Comparison of ENCODE assay signal across 2 cellular contexts in the genomic region with DNA sequence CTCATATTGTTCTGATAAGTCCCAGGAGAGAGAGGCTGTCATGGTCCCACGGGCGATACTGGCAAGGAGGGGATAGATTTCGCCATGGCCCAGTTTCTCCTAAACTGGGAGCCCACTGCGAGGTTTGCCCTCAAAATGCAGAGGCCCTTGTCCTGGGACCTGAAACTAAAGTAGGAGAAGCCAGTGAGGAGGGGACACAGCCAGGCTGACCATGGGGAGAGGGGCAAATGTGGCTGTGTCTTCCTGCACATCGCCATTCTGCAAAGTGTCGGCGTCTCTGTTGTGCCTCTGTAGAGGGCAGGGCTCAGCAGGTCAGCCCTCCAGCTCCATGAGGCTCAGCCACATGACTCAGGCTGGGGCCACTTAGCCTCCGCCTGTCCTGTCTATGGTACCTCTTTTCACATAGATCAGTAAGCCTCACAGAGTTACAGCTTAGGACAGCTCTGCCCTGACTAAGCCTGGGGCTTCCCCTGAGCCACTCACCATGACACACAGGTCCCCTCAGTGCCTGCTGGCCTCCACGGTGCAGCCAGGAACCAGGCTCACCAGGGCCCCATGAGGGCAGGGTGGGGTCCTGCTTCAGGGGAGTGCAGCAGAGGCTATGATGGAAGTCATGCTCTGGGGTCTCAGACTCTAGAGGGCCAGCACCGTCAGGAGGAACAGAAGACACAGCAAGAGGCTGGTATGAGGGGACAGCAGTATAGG.
TF ChIP-seq lines count a peak whose summit lies in the region.

No MANE protein-coding gene starts in this region.

TF ChIP-seq in SK-N-SH treated with all-trans-retinoic acid at 6 μM for 48 hours, 23 proteins besides CTCF, POLR2A, EP300 and RAD21 (continued from another document):
- TF ChIP-seq, protein P1, sequence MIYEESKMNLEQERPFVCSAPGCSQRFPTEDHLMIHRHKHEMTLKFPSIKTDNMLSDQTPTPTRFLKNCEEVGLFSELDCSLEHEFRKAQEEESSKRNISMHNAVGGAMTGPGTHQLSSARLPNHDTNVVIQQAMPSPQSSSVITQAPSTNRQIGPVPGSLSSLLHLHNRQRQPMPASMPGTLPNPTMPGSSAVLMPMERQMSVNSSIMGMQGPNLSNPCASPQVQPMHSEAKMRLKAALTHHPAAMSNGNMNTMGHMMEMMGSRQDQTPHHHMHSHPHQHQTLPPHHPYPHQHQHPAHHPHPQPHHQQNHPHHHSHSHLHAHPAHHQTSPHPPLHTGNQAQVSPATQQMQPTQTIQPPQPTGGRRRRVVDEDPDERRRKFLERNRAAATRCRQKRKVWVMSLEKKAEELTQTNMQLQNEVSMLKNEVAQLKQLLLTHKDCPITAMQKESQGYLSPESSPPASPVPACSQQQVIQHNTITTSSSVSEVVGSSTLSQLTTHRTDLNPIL (CRISPR knock-in tag; IDR thresholded peaks at IDR 0.05; ENCODE audit: low read depth): no peak
- TF ChIP-seq BACH2 (CRISPR knock-in tag; IDR thresholded peaks at IDR 0.05; ENCODE audit: borderline replicate concordance): no peak
- no peak for TF ChIP-seq ZNF8 (CRISPR knock-in tag; IDR thresholded peaks at IDR 0.05)
- no peak for TF ChIP-seq TCF4 (CRISPR knock-in tag; IDR thresholded peaks at IDR 0.05; ENCODE audit: borderline replicate concordance)
- no peak for TF ChIP-seq ZC3H10 (CRISPR knock-in tag; IDR thresholded peaks at IDR 0.05)
- TF ChIP-seq ZFP30 (CRISPR knock-in tag; IDR thresholded peaks at IDR 0.05): no peak
- TF ChIP-seq, protein P2, sequence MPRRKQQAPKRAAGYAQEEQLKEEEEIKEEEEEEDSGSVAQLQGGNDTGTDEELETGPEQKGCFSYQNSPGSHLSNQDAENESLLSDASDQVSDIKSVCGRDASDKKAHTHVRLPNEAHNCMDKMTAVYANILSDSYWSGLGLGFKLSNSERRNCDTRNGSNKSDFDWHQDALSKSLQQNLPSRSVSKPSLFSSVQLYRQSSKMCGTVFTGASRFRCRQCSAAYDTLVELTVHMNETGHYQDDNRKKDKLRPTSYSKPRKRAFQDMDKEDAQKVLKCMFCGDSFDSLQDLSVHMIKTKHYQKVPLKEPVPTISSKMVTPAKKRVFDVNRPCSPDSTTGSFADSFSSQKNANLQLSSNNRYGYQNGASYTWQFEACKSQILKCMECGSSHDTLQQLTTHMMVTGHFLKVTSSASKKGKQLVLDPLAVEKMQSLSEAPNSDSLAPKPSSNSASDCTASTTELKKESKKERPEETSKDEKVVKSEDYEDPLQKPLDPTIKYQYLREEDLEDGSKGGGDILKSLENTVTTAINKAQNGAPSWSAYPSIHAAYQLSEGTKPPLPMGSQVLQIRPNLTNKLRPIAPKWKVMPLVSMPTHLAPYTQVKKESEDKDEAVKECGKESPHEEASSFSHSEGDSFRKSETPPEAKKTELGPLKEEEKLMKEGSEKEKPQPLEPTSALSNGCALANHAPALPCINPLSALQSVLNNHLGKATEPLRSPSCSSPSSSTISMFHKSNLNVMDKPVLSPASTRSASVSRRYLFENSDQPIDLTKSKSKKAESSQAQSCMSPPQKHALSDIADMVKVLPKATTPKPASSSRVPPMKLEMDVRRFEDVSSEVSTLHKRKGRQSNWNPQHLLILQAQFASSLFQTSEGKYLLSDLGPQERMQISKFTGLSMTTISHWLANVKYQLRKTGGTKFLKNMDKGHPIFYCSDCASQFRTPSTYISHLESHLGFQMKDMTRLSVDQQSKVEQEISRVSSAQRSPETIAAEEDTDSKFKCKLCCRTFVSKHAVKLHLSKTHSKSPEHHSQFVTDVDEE (CRISPR knock-in tag; IDR thresholded peaks at IDR 0.05): no peak
- no peak for TF ChIP-seq GLIS3 (CRISPR knock-in tag; IDR thresholded peaks at IDR 0.05)
- TF ChIP-seq PPARA (CRISPR knock-in tag; IDR thresholded peaks at IDR 0.05; ENCODE audit: borderline replicate concordance): no peak
- TF ChIP-seq ISL1 (CRISPR knock-in tag; IDR thresholded peaks at IDR 0.05): no peak
- no peak for TF ChIP-seq CSDC2 (CRISPR knock-in tag; IDR thresholded peaks at IDR 0.05)
- TF ChIP-seq ZNF70 (CRISPR knock-in tag; IDR thresholded peaks at IDR 0.05): no peak
- no peak for TF ChIP-seq OSR1 (CRISPR knock-in tag; IDR thresholded peaks at IDR 0.05)
- TF ChIP-seq SNAI2 (CRISPR knock-in tag; IDR thresholded peaks at IDR 0.05): no peak
- TF ChIP-seq RARB (CRISPR knock-in tag; IDR thresholded peaks at IDR 0.05): no peak

TF ChIP-seq in SK-N-SH, 30 proteins besides CTCF, POLR2A, EP300 and RAD21 (continued from another document):
- TF ChIP-seq REST (IDR thresholded peaks at IDR 0.05; ENCODE audit: low read depth, low read length) (no peak), GABPA (IDR thresholded peaks at IDR 0.05; ENCODE audit: low read depth) (no peak), ELF1 (IDR thresholded peaks at IDR 0.05) (no peak), EZH2phosphoT487 (IDR thresholded peaks at IDR 0.05; ENCODE audit: borderline replicate concordance, low read depth) (no peak), CHD2 (IDR thresholded peaks at IDR 0.05; ENCODE audit: low read length, partially characterized antibody) (no peak), RCOR1 (IDR thresholded peaks at IDR 0.05; ENCODE audit: low read length) (no peak)
- TF ChIP-seq, protein P3, sequence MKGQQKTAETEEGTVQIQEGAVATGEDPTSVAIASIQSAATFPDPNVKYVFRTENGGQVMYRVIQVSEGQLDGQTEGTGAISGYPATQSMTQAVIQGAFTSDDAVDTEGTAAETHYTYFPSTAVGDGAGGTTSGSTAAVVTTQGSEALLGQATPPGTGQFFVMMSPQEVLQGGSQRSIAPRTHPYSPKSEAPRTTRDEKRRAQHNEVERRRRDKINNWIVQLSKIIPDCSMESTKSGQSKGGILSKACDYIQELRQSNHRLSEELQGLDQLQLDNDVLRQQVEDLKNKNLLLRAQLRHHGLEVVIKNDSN (IDR thresholded peaks at IDR 0.05; ENCODE audit: borderline replicate concordance, low read depth): no peak
- TF ChIP-seq, protein P4, sequence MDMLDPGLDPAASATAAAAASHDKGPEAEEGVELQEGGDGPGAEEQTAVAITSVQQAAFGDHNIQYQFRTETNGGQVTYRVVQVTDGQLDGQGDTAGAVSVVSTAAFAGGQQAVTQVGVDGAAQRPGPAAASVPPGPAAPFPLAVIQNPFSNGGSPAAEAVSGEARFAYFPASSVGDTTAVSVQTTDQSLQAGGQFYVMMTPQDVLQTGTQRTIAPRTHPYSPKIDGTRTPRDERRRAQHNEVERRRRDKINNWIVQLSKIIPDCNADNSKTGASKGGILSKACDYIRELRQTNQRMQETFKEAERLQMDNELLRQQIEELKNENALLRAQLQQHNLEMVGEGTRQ (IDR thresholded peaks at IDR 0.05; ENCODE audit: borderline replicate concordance, low read depth, low read length): no peak
- TF ChIP-seq, protein P5, sequence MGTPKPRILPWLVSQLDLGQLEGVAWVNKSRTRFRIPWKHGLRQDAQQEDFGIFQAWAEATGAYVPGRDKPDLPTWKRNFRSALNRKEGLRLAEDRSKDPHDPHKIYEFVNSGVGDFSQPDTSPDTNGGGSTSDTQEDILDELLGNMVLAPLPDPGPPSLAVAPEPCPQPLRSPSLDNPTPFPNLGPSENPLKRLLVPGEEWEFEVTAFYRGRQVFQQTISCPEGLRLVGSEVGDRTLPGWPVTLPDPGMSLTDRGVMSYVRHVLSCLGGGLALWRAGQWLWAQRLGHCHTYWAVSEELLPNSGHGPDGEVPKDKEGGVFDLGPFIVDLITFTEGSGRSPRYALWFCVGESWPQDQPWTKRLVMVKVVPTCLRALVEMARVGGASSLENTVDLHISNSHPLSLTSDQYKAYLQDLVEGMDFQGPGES (IDR thresholded peaks at IDR 0.05; ENCODE audit: low read depth, low read length): no peak
